Comparison of ENCODE assay signal across 8 cellular contexts in genomic region chr5:136132557-136133415, GRCh38. TPM values are rescaled to one million over a fixed set of nuclear protein-coding genes. Genes with fewer than 3 reads are reported as not detected.
DNase-seq lines count a peak whose midpoint lies in the region; ATAC-seq and TF ChIP-seq lines count a peak whose summit lies in the region.

SMAD5 (plus strand) TSS chr5:136132845; CDS start chr5:136153761, 20,916 bp downstream.

- TF ChIP-seq CTCF in BE2C (IDR thresholded peaks at IDR 0.05; ENCODE audit: low read depth, low read length) = no peak

- no peaks in the 10 kb centered on the region for H3K36me3 ChIP-seq in BE2C

- peak; percentile 97 for DNase-seq in BE2C
- DNase-seq in NCI-H524 (lab: John Stamatoyannopoulos, UW) = peak; percentile 74 to 91
- DNase-seq in activated CD4-positive, alpha-beta T cell treated with anti-CD3 and anti-CD28 coated beads, Interleukin-2, amount 50 U/mL, for 1 hour = peak; percentile 66
- peak; percentile 93 for DNase-seq in dedifferentiated amniotic fluid mesenchymal stem cell (ENCODE audit: extremely low spot score)
- peak; percentile 97 for DNase-seq in left lobe of liver (ENCODE audit: low spot score)
- DNase-seq in stimulated activated CD4-positive, alpha-beta T cell treated with anti-CD3 and anti-CD28 coated beads, Interleukin-2, amount 100 ng/mL, for 24 hours = peak; percentile 65 to 70

- H3K27me3 ChIP-seq in BE2C = no peaks in the 10 kb centered on the region; the same call in 1 of the 2 replicates

- no peaks in the 10 kb centered on the region for H3K4me1 ChIP-seq in BE2C

- peak within 1 kb of the TSS; percentile 88 for H3K4me3 ChIP-seq in BE2C (ENCODE audit: low read depth, low read length)

- H3K9me3 ChIP-seq in BE2C = no peaks in the 10 kb centered on the region

- ATAC-seq in HG03432 (IDR thresholded peaks at IDR 0.05; ENCODE audit: unreplicated experiment) = peak; percentile 95
- peak; percentile 95 for ATAC-seq in left lobe of liver

- TF ChIP-seq POLR2A in GM19193 (IDR thresholded peaks at IDR 0.05; ENCODE audit: extremely low read depth, insufficient read depth, insufficient read length) = peak; percentile 73

RNA-seq across cellular contexts. Expression of gene SMAD5, which starts in this region (rescaled TPM):
- 30.2 TPM for polyA plus RNA-seq in BE2C (2012; ENCODE audit: insufficient read depth, insufficient read length, low read depth)
- total RNA-seq in left lobe of liver = 22.8 TPM

Comparison
In these comparisons a context has a peak if more than half of its experiments do, and no peak if none do; other contexts are left out.
1. Peak in every context shown above with its lines: DNase-seq, ATAC-seq and H3K4me3 ChIP-seq.